In the genomic region with DNA sequence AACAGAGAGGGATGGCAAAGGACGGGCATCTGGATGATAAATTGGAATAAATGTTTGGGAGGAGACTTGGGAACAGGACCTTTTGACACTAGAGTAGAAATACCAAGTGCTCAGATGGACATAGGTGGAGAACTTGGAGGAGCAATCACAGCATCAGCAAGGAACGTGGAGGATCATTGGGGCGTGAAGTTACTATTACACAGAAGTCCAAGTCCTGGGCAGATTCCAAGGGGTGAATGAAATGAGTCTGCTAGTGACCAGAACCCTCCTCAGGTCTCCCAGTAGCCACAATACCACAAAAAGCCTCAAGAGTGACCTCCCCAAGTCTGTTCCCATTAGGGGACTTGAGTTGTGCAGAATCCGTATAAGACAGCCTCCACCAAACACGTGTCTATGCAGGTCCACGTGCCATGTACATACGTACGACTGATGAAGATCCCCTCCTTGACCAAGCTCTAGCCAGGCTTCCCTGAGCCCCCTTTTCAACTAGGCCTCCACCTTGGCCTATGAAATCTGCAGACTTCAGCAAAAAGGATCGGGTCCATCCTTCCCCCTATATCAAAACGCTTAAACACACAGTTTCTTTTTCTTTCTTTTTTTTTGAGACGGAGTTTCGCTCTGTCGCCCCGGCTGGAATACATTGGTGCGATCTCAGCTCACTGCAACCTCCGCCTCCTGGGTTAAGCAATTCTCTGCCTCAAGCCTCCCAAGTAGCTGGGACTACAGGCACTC, we compare ENCODE assay signal across 1 cellular context.
TF ChIP-seq lines count a peak whose summit lies in the region.

No MANE protein-coding gene starts in this region.

TF ChIP-seq in HepG2, 621 proteins besides CTCF, POLR2A, EP300 and RAD21:
- TF ChIP-seq MAFF (IDR thresholded peaks at IDR 0.05; ENCODE audit: low read depth, low read length) (peak; percentile 75), MAFK (conservative IDR thresholded peaks at IDR 0.05 in 1 of 2, IDR thresholded peaks at IDR 0.05 in 1 of 2; ENCODE audit: low read length in 2 of 2) (peak; percentile 86 to 89), ZNF614 (CRISPR knock-in tag; IDR thresholded peaks at IDR 0.05; ENCODE audit: borderline replicate concordance) (no peak)
